In genomic region chr11:64219354-64219684, GRCh38 we compare ENCODE assay signal across 16 cellular contexts. TPM values are rescaled to one million over a fixed set of nuclear protein-coding genes. Genes with fewer than 3 reads are reported as not detected.
A peak's percentile ranks its signal among the peaks of the same experiment; 100 is the strongest.
DNase-seq lines count a peak whose midpoint lies in the region; ATAC-seq, FAIRE-seq and TF ChIP-seq lines count a peak whose summit lies in the region.
"Had no signal": no experiment of that assay in that cellular context is flagged by ENCODE, and none has a peak within 500 bp of the region (broad histone marks: within the 10 kb centered on the region; RNA-seq: fewer than 3 reads in every experiment).

No MANE protein-coding gene starts in this region.

- no peaks in the 10 kb centered on the region for H3K27me3 Mint-ChIP-seq in effector memory CD8-positive, alpha-beta T cell

- H3K4me3 Mint-ChIP-seq in effector memory CD8-positive, alpha-beta T cell, result no peak overlapping the region

- H3K9ac ChIP-seq in GM12878 (ENCODE audit: control insufficient read depth, insufficient read depth, low read length) (no peak overlapping the region), neuronal stem cell (ENCODE audit: low read depth, low read length, poor library complexity) (peak overlapping the region; percentile 9), MM.1S (ENCODE audit: low read length) (no peak overlapping the region)

- H3F3A ChIP-seq in MM.1S (ENCODE audit: insufficient read depth, low read length), result no peaks in the 10 kb centered on the region

- peak overlapping the region; percentile 2 for H3K18ac ChIP-seq in neuronal stem cell (ENCODE audit: low read length)

- no peak overlapping the region for H3K4ac ChIP-seq in neuronal stem cell (ENCODE audit: low read length)

- ATAC-seq in Right ventricle myocardium inferior (peak; percentile 3), GM12878 (no peak)
- ATAC-seq in effector memory CD8-positive, alpha-beta T cell (replicated peaks), result no peak

- no peaks in the 10 kb centered on the region for H3K9me2 ChIP-seq in MM.1S (replicated peaks; ENCODE audit: insufficient read depth, low read length)

- H2BK120ac ChIP-seq in neuronal stem cell (ENCODE audit: low read depth, low read length), result no peak overlapping the region

- TF ChIP-seq POLR2A in GM12878 (IDR thresholded peaks at IDR 0.05; ENCODE audit: low read depth, low read length), result peak; percentile 48; the same call in 1 of the 2 replicates
- no peak for TF ChIP-seq POLR2A in stomach (IDR thresholded peaks at IDR 0.05)

- H3K27ac ChIP-seq in GM12878 (ENCODE audit: control insufficient read depth, insufficient read depth) (no peak overlapping the region), neuronal stem cell (replicated peaks; ENCODE audit: low read length) (no peak overlapping the region), stomach (no peak overlapping the region), MM.1S (ENCODE audit: low read length) (no peak overlapping the region)

- FAIRE-seq in GM12878 (lab: Jason Lieb, UNC), result no peak
- FAIRE-seq: A204.1 had no signal

- H3K14ac ChIP-seq in neuronal stem cell (ENCODE audit: low read length), result no peak overlapping the region

- no peak for TF ChIP-seq RAD21 in GM12878 (IDR thresholded peaks at IDR 0.05; ENCODE audit: insufficient read depth, low read depth, low read length)

- peaks cover 88% of the 10 kb centered on the region for H3K36me3 Mint-ChIP-seq in effector memory CD8-positive, alpha-beta T cell (ENCODE audit: insufficient read depth)

- H3K27me3 ChIP-seq in GM12878 (replicated peaks in 1 of 2; ENCODE audit: control insufficient read depth in 2 of 2, insufficient read depth in 2 of 2, low read length in 1 of 2) (no peaks in the 10 kb centered on the region), neuronal stem cell (ENCODE audit: control insufficient read depth in 3 of 3, insufficient read depth in 3 of 3, low read depth in 1 of 3, low read length in 3 of 3) (no peaks in the 10 kb centered on the region), stomach (no peaks in the 10 kb centered on the region), MM.1S (replicated peaks; ENCODE audit: insufficient read depth, low read length) (no peaks in the 10 kb centered on the region)

- no peak overlapping the region for H3K27ac Mint-ChIP-seq in effector memory CD8-positive, alpha-beta T cell

- H3K23ac ChIP-seq in neuronal stem cell (ENCODE audit: low read depth, low read length, poor library complexity), result peak overlapping the region; percentile 60

- no peak overlapping the region for H2AK5ac ChIP-seq in neuronal stem cell (ENCODE audit: low read depth, low read length)

- in situ Hi-C loops in GM12878 (cut with MboI), result no loop called here

- H3K9me3 ChIP-seq in GM12878 (replicated peaks; ENCODE audit: control insufficient read depth, insufficient read depth, low read length) (no peaks in the 10 kb centered on the region), neuronal stem cell (replicated peaks in 1 of 2; ENCODE audit: control insufficient read depth in 2 of 2, insufficient read depth in 1 of 2, low read depth in 1 of 2, low read length in 2 of 2) (no peaks in the 10 kb centered on the region), stomach (no peaks in the 10 kb centered on the region), MM.1S (replicated peaks; ENCODE audit: insufficient read depth, low read length) (no peaks in the 10 kb centered on the region)

- H3K4me3 ChIP-seq in GM12878 (no peak overlapping the region), neuronal stem cell (ENCODE audit: low read length in 2 of 2) (no peak overlapping the region), stomach (no peak overlapping the region), MM.1S (ENCODE audit: low read length) (no peak overlapping the region)

- RAD21 ChIA-PET in GM12878 (lab: Charles Lee; ENCODE audit: unreplicated experiment), result no interaction called here

- POLR2A ChIA-PET in GM12878 (lab: Charles Lee), result interaction anchor here (1.0 to 2.6 kb wide), 2 partner anchors 9 to 13 kb away, joined by 3 to 11 read pairs; partner anchors contain the start of gene FERMT3

- H3K4me1 ChIP-seq in GM12878 (ENCODE audit: control insufficient read depth, insufficient read depth, low read length), result no peaks in the 10 kb centered on the region; the same call in 1 of the 2 replicates
- no peaks in the 10 kb centered on the region for H3K4me1 ChIP-seq in neuronal stem cell (ENCODE audit: control insufficient read depth in 2 of 2, insufficient read depth in 1 of 2, low read depth in 1 of 2, low read length in 2 of 2)
- H3K4me1 ChIP-seq in stomach, result peaks cover 0 to 11% (median 8%) of the 10 kb centered on the region in 4 donors
- H3K4me1 ChIP-seq in MM.1S (ENCODE audit: low read length), result no peaks in the 10 kb centered on the region

- SMC1A ChIA-PET in GM12878 (lab: Charles Lee; ENCODE audit: uncharacterized antibody, unreplicated experiment), result no interaction called here

- no peak overlapping the region for H2AFZ ChIP-seq in GM12878 (ENCODE audit: control insufficient read depth, low read depth, low read length)
- no peak overlapping the region for H2AFZ ChIP-seq in neuronal stem cell (ENCODE audit: low read length)
- H2AFZ ChIP-seq in MM.1S (ENCODE audit: low read length), result no peak overlapping the region

- no peak overlapping the region for H2BK5ac ChIP-seq in neuronal stem cell (ENCODE audit: low read length)

- peak overlapping the region; percentile 65 for H4K8ac ChIP-seq in neuronal stem cell (ENCODE audit: low read depth, low read length)

- H3K79me2 ChIP-seq in GM12878 (ENCODE audit: control insufficient read depth, insufficient read depth, low read length), result peaks cover 1% of the 10 kb centered on the region; the same call in 1 of the 2 replicates
- no peaks in the 10 kb centered on the region for H3K79me2 ChIP-seq in MM.1S (ENCODE audit: low read length)

- TF ChIP-seq CTCF in GM12878 (IDR thresholded peaks at IDR 0.05 in 2 of 3, conservative IDR thresholded peaks at IDR 0.05 in 1 of 3; ENCODE audit: control insufficient read depth in 2 of 3, extremely low read depth in 1 of 3, insufficient read depth in 1 of 3, low read depth in 3 of 3, low read length in 3 of 3), result no peak
- no peak for TF ChIP-seq CTCF in stomach (IDR thresholded peaks at IDR 0.05)
- no peak for TF ChIP-seq CTCF in MM.1S (IDR thresholded peaks at IDR 0.05; ENCODE audit: low read length)

- H4K20me1 ChIP-seq in GM12878 (ENCODE audit: control insufficient read depth, insufficient read depth) (no peaks in the 10 kb centered on the region), MM.1S (ENCODE audit: insufficient read depth, low read length) (no peaks in the 10 kb centered on the region)

- no peak overlapping the region for H2BK12ac ChIP-seq in neuronal stem cell (ENCODE audit: low read length)

- TF ChIP-seq EP300 in GM12878 (IDR thresholded peaks at IDR 0.05; ENCODE audit: borderline replicate concordance in 1 of 2, control insufficient read depth in 1 of 2, low read depth in 2 of 2, low read length in 2 of 2) (no peak), stomach (IDR thresholded peaks at IDR 0.05) (no peak)

- H3K79me1 ChIP-seq in neuronal stem cell (ENCODE audit: low read depth, low read length), result peaks cover 4% of the 10 kb centered on the region

- peak; percentile 53 for DNase-seq in Right ventricle myocardium inferior (ENCODE audit: missing footprints)
- DNase-seq in cardiac septum (ENCODE audit: low spot score), result no peak
- no peak for DNase-seq in GM12878 (ENCODE audit: low read depth, low spot score)
- no peak for DNase-seq in neuronal stem cell (ENCODE audit: low spot score)
- DNase-seq in NCI-H1694 treated with DMSO at 0.1 percent for 48 hours (lab: John Stamatoyannopoulos, UW), result no peak
- DNase-seq in stomach, result no peak
- no peak for DNase-seq in MM.1S
- no peak for DNase-seq in effector memory CD8-positive, alpha-beta T cell
- DNase-seq: DMS53, H7, IMR-90, Kasumi-1, NCI-H1105, NCI-H187 treated with DMSO at 0.1 percent for 48 hours, NCI-H69 had no signal

- no peak overlapping the region for H2BK15ac ChIP-seq in neuronal stem cell (ENCODE audit: low read length)

- no peaks in the 10 kb centered on the region for H3K9me3 Mint-ChIP-seq in effector memory CD8-positive, alpha-beta T cell

- H3K36me3 ChIP-seq in GM12878 (ENCODE audit: control insufficient read depth in 2 of 2, insufficient read depth in 2 of 2, low read length in 1 of 2) (peaks cover 25 to 30% of the 10 kb centered on the region in 2 experiments), neuronal stem cell (replicated peaks in 1 of 2; ENCODE audit: control insufficient read depth in 2 of 2, insufficient read depth in 2 of 2, low read length in 2 of 2) (peaks cover 10 to 24% of the 10 kb centered on the region in 2 donors), stomach (peaks cover 15 to 73% (median 59%) of the 10 kb centered on the region in 4 donors), MM.1S (replicated peaks; ENCODE audit: insufficient read depth, low read length) (no peaks in the 10 kb centered on the region)

- CTCF ChIA-PET in GM12878 (lab: Yijun Ruan, JAX), result interaction anchor here (4.2 kb wide), 1 partner anchor 14 kb away, joined by 14 read pairs; the partner anchor contains the start of gene FERMT3

- peaks cover 6 to 7% of the 10 kb centered on the region in 2 donors for H3K4me1 Mint-ChIP-seq in effector memory CD8-positive, alpha-beta T cell (ENCODE audit: low read depth in 2 of 2)

- no peak overlapping the region for H4K91ac ChIP-seq in neuronal stem cell (ENCODE audit: low read depth, low read length, poor library complexity)

- H3K4me2 ChIP-seq in GM12878 (ENCODE audit: control insufficient read depth, insufficient read depth), result no peak overlapping the region
- H3K4me2 ChIP-seq in neuronal stem cell (ENCODE audit: insufficient read depth, low read length, poor library complexity, severe bottlenecking), result no peak overlapping the region
- no peak overlapping the region for H3K4me2 ChIP-seq in MM.1S (ENCODE audit: low read depth, low read length)

- intact Hi-C loops in Right ventricle myocardium inferior (cut with DNase I) (no loop called here), cardiac septum (cut with DNase I) (no loop called here), GM12878 (cut with micrococcal nuclease; ENCODE audit: unreplicated experiment) (no loop called here), stomach (cut with DNase I; ENCODE audit: low total_unique reads) (no loop called here)

- no TSS peak for BruUV-seq in GM12878 (replicated peaks; lab: Mats Ljungman, UMichigan)

- WGBS in GM12878 (ENCODE audit: insufficient coverage, insufficient replicate concordance, low lambda C conversion rate, missing lambda C conversion rate), result 84% methylated on average over 7 of the region's 7 CpGs
- WGBS in neuronal stem cell (ENCODE audit: extremely low coverage in 2 of 2, insufficient read length in 2 of 2, insufficient replicate concordance in 1 of 2), 2 donors, result no CpG with 5 or more reads among the region's 7 CpGs
- 79 to 92% (median 83%) methylated on average over 5 to 7 of the region's 7 CpGs for WGBS in stomach, 5 donors

RNA-seq across cellular contexts. Expression of gene TRPT1, which starts 6.7 kb away (rescaled TPM):
- total RNA-seq in Right ventricle myocardium inferior (71.9 TPM), cardiac septum (49.7 TPM), GM12878 (2014; rRNA removed) (39.0 and 43.1 TPM in 2 replicates), GM12878 (2014; rRNA removed; fragmentation: Illumina TruSeq; extraction: Trizol) (17.8 and 19.9 TPM in 2 replicates), GM12878 (2021) (37.7 and 39.2 TPM in 2 replicates), stomach (100 to 1,000 TPM in 2 of 5 donors, 10 to 100 TPM in 3; 15.2 to 425 (median 63.8) TPM)
- total RNA-seq in GM12878 (2013; cell fraction: nucleolus; rRNA removed), result 29.8 and 33.1 TPM in 2 replicates
- polyA plus RNA-seq in GM12878 (2011; ENCODE audit: low read depth), result 51.7 TPM
- polyA plus RNA-seq in GM12878 (2011; rRNA removed) (12.1 and 23.8 TPM in 2 replicates), GM12878 (2014; fragmentation: Illumina TruSeq; extraction: Trizol) (13.0 and 14.3 TPM in 2 replicates), GM12878 (2014; fragmentation: Nextera tagmentation; extraction: Ambion mirVana) (10 to 100 TPM in 1 of 2 experiments, 1 to 10 TPM in 1; 7.1 to 21.3 TPM), GM12878 (2014; rRNA removed) (42.0 and 43.7 TPM in 2 replicates), GM12878 (2016; fragmentation: Nextera tagmentation; extraction: Ambion mirVana) (10 to 100 TPM; 49.9 to 63.0 TPM), stomach (10 to 100 TPM; 75.8 to 83.5 (median 79.7) TPM)
- 46.6 and 51.8 TPM in 2 replicates for polyA plus RNA-seq in GM12878 (2011; cell fraction: cytosol; rRNA removed)
- polyA plus RNA-seq in GM12878 (2011; cell fraction: nucleus; rRNA removed), result 127 and 150 TPM in 2 replicates
- polyA plus RNA-seq in GM12878 (2012), result 58.6 and 62.0 TPM in 2 replicates
- 17.3 and 43.3 TPM in 2 replicates for polyA minus RNA-seq in GM12878 (2011; rRNA and poly(A)+ RNA removed)
- 11.9 and 17.4 TPM in 2 replicates for polyA minus RNA-seq in GM12878 (2011; cell fraction: cytosol; rRNA and poly(A)+ RNA removed)
- 21.6 and 24.4 TPM in 2 replicates for polyA minus RNA-seq in GM12878 (2011; cell fraction: nucleus; rRNA and poly(A)+ RNA removed)
- polyA plus RNA-seq in neuronal stem cell (2013, experiment 1 of 2), result 53.3 TPM
- 53.3 TPM for polyA plus RNA-seq in neuronal stem cell (2013, experiment 2 of 2)

RNA-seq across cellular contexts. Expression of gene NUDT22, which starts 6.8 kb away (rescaled TPM):
- total RNA-seq in Right ventricle myocardium inferior (66.4 TPM), cardiac septum (75.0 TPM), GM12878 (2014; rRNA removed) (102 and 115 TPM in 2 replicates), GM12878 (2014; rRNA removed; fragmentation: Illumina TruSeq; extraction: Trizol) (31.0 and 37.7 TPM in 2 replicates), GM12878 (2021) (87.7 and 91.0 TPM in 2 replicates), stomach (100 to 1,000 TPM in 4 of 5 donors, 10 to 100 TPM in 1; 35.1 to 363 (median 124) TPM)
- total RNA-seq in GM12878 (2013; cell fraction: nucleolus; rRNA removed), result 102 and 104 TPM in 2 replicates
- polyA plus RNA-seq in GM12878 (2011; ENCODE audit: low read depth), result 12.2 TPM
- polyA plus RNA-seq in GM12878 (2011; rRNA removed) (21.2 and 38.5 TPM in 2 replicates), GM12878 (2014; fragmentation: Illumina TruSeq; extraction: Trizol) (6.0 and 17.0 TPM in 2 replicates), GM12878 (2014; fragmentation: Nextera tagmentation; extraction: Ambion mirVana) (10 to 100 TPM in 1 of 2 experiments, 1 to 10 TPM in 1; 6.7 to 20.9 TPM), GM12878 (2014; rRNA removed) (94.4 and 118 TPM in 2 replicates), GM12878 (2016; fragmentation: Nextera tagmentation; extraction: Ambion mirVana) (10 to 100 TPM; 95.8 to 99.2 TPM), stomach (100 to 1,000 TPM in 1 of 3 donors, 10 to 100 TPM in 2; 62.4 to 143 (median 76.2) TPM)
- polyA plus RNA-seq in GM12878 (2011; cell fraction: cytosol; rRNA removed), result 53.8 and 85.1 TPM in 2 replicates
- polyA plus RNA-seq in GM12878 (2011; cell fraction: nucleus; rRNA removed), result 263 and 319 TPM in 2 replicates
- polyA plus RNA-seq in GM12878 (2012), result 55.3 and 55.6 TPM in 2 replicates
- 22.2 and 53.0 TPM in 2 replicates for polyA minus RNA-seq in GM12878 (2011; rRNA and poly(A)+ RNA removed)
- polyA minus RNA-seq in GM12878 (2011; cell fraction: cytosol; rRNA and poly(A)+ RNA removed), result 34.4 and 40.9 TPM in 2 replicates
- 84.9 and 120 TPM in 2 replicates for polyA minus RNA-seq in GM12878 (2011; cell fraction: nucleus; rRNA and poly(A)+ RNA removed)
- polyA plus RNA-seq in neuronal stem cell (2013, experiment 1 of 2), result 30.8 TPM
- 29.4 TPM for polyA plus RNA-seq in neuronal stem cell (2013, experiment 2 of 2)

RNA-seq across cellular contexts. Expression of gene DNAJC4, which starts 11.0 kb away (rescaled TPM):
- total RNA-seq in Right ventricle myocardium inferior, result 53.5 TPM
- total RNA-seq in cardiac septum, result 51.9 TPM
- total RNA-seq in GM12878 (2013; cell fraction: nucleolus; rRNA removed), result 16.4 and 16.5 TPM in 2 replicates
- total RNA-seq in GM12878 (2014; rRNA removed), result 19.8 and 26.1 TPM in 2 replicates
- total RNA-seq in GM12878 (2014; rRNA removed; fragmentation: Illumina TruSeq; extraction: Trizol), result 19.3 and 22.5 TPM in 2 replicates
- total RNA-seq in GM12878 (2021), result 33.7 and 36.4 TPM in 2 replicates
- 16.0 TPM for polyA plus RNA-seq in GM12878 (2011; ENCODE audit: low read depth)
- 22.4 and 33.9 TPM in 2 replicates for polyA plus RNA-seq in GM12878 (2011; rRNA removed)
- 25.4 and 48.0 TPM in 2 replicates for polyA plus RNA-seq in GM12878 (2011; cell fraction: cytosol; rRNA removed)
- 273 and 301 TPM in 2 replicates for polyA plus RNA-seq in GM12878 (2011; cell fraction: nucleus; rRNA removed)
- polyA plus RNA-seq in GM12878 (2012), result 47.6 and 50.2 TPM in 2 replicates
- polyA plus RNA-seq in GM12878 (2014; fragmentation: Illumina TruSeq; extraction: Trizol), result 12.0 and 27.8 TPM in 2 replicates
- 1 to 10 TPM; 3.7 to 9.7 TPM for polyA plus RNA-seq in GM12878 (2014; fragmentation: Nextera tagmentation; extraction: Ambion mirVana)
- polyA plus RNA-seq in GM12878 (2014; rRNA removed), result 64.9 and 70.6 TPM in 2 replicates
- polyA plus RNA-seq in GM12878 (2016; fragmentation: Nextera tagmentation; extraction: Ambion mirVana), result 10 to 100 TPM; 32.4 to 35.0 TPM
- 9.1 and 19.6 TPM in 2 replicates for polyA minus RNA-seq in GM12878 (2011; rRNA and poly(A)+ RNA removed)
- 8.3 and 11.1 TPM in 2 replicates for polyA minus RNA-seq in GM12878 (2011; cell fraction: cytosol; rRNA and poly(A)+ RNA removed)
- 16.4 and 23.9 TPM in 2 replicates for polyA minus RNA-seq in GM12878 (2011; cell fraction: nucleus; rRNA and poly(A)+ RNA removed)
- 29.4 TPM for polyA plus RNA-seq in neuronal stem cell (2013, experiment 1 of 2)
- 29.4 TPM for polyA plus RNA-seq in neuronal stem cell (2013, experiment 2 of 2)
- total RNA-seq in stomach, result 10 to 100 TPM in 4 of 5 donors, 1 to 10 TPM in 1; 8.3 to 61.8 (median 14.9) TPM
- polyA plus RNA-seq in stomach, result 100 to 1,000 TPM in 2 of 3 donors, 10 to 100 TPM in 1; 69.8 to 115 (median 106) TPM

RNA-seq across cellular contexts. Expression of gene FERMT3, which starts 12.8 kb away (rescaled TPM):
- total RNA-seq in Right ventricle myocardium inferior (9.6 TPM), cardiac septum (7.8 TPM), GM12878 (2014; rRNA removed) (122 and 145 TPM in 2 replicates), GM12878 (2014; rRNA removed; fragmentation: Illumina TruSeq; extraction: Trizol) (44.4 and 47.3 TPM in 2 replicates), GM12878 (2021) (192 and 211 TPM in 2 replicates), stomach (10 to 100 TPM; 11.9 to 30.3 (median 17.9) TPM)
- 61.4 and 74.8 TPM in 2 replicates for total RNA-seq in GM12878 (2013; cell fraction: nucleolus; rRNA removed)
- polyA plus RNA-seq in GM12878 (2011; ENCODE audit: low read depth), result 57.0 TPM
- polyA plus RNA-seq in GM12878 (2011; rRNA removed) (24.2 and 86.8 TPM in 2 replicates), GM12878 (2014; fragmentation: Illumina TruSeq; extraction: Trizol) (6.8 and 49.0 TPM in 2 replicates), GM12878 (2014; fragmentation: Nextera tagmentation; extraction: Ambion mirVana) (1 to 10 TPM; 2.0 to 9.2 TPM), GM12878 (2014; rRNA removed) (141 and 191 TPM in 2 replicates), GM12878 (2016; fragmentation: Nextera tagmentation; extraction: Ambion mirVana) (100 to 1,000 TPM; 198 to 207 TPM), stomach (10 to 100 TPM; 12.4 to 31.9 (median 19.5) TPM)
- polyA plus RNA-seq in GM12878 (2011; cell fraction: cytosol; rRNA removed), result 97.0 and 110 TPM in 2 replicates
- 329 and 373 TPM in 2 replicates for polyA plus RNA-seq in GM12878 (2011; cell fraction: nucleus; rRNA removed)
- polyA plus RNA-seq in GM12878 (2012), result 92.1 and 115 TPM in 2 replicates
- polyA minus RNA-seq in GM12878 (2011; rRNA and poly(A)+ RNA removed), result 40.8 and 53.4 TPM in 2 replicates
- 38.1 and 44.0 TPM in 2 replicates for polyA minus RNA-seq in GM12878 (2011; cell fraction: cytosol; rRNA and poly(A)+ RNA removed)
- 37.7 and 55.4 TPM in 2 replicates for polyA minus RNA-seq in GM12878 (2011; cell fraction: nucleus; rRNA and poly(A)+ RNA removed)
- 0.32 TPM for polyA plus RNA-seq in neuronal stem cell (2013, experiment 1 of 2)
- polyA plus RNA-seq in neuronal stem cell (2013, experiment 2 of 2), result 0.44 TPM

RNA-seq across cellular contexts. Expression of gene VEGFB, which starts 15.1 kb away (rescaled TPM):
- total RNA-seq in Right ventricle myocardium inferior, result 272 TPM
- total RNA-seq in cardiac septum, result 261 TPM
- 8.3 and 9.7 TPM in 2 replicates for total RNA-seq in GM12878 (2013; cell fraction: nucleolus; rRNA removed)
- 23.3 and 25.4 TPM in 2 replicates for total RNA-seq in GM12878 (2014; rRNA removed)
- 16.3 and 17.5 TPM in 2 replicates for total RNA-seq in GM12878 (2014; rRNA removed; fragmentation: Illumina TruSeq; extraction: Trizol)
- 75.8 and 81.7 TPM in 2 replicates for total RNA-seq in GM12878 (2021)
- 81.9 TPM for polyA plus RNA-seq in GM12878 (2011; ENCODE audit: low read depth)
- polyA plus RNA-seq in GM12878 (2011; rRNA removed), result 8.4 and 11.1 TPM in 2 replicates
- 15.2 and 15.4 TPM in 2 replicates for polyA plus RNA-seq in GM12878 (2011; cell fraction: cytosol; rRNA removed)
- polyA plus RNA-seq in GM12878 (2011; cell fraction: nucleus; rRNA removed), result 19.2 and 22.3 TPM in 2 replicates
- 116 and 119 TPM in 2 replicates for polyA plus RNA-seq in GM12878 (2012)
- polyA plus RNA-seq in GM12878 (2014; fragmentation: Illumina TruSeq; extraction: Trizol), result 17.0 and 24.2 TPM in 2 replicates
- polyA plus RNA-seq in GM12878 (2014; fragmentation: Nextera tagmentation; extraction: Ambion mirVana), result 10 to 100 TPM in 1 of 2 experiments, 1 to 10 TPM in 1; 7.0 to 28.1 TPM
- 32.8 and 46.0 TPM in 2 replicates for polyA plus RNA-seq in GM12878 (2014; rRNA removed)
- 10 to 100 TPM; 12.4 to 12.7 TPM for polyA plus RNA-seq in GM12878 (2016; fragmentation: Nextera tagmentation; extraction: Ambion mirVana)
- 5.7 and 7.5 TPM in 2 replicates for polyA minus RNA-seq in GM12878 (2011; rRNA and poly(A)+ RNA removed)
- 8.7 and 13.7 TPM in 2 replicates for polyA minus RNA-seq in GM12878 (2011; cell fraction: cytosol; rRNA and poly(A)+ RNA removed)
- polyA minus RNA-seq in GM12878 (2011; cell fraction: nucleus; rRNA and poly(A)+ RNA removed), result 3.7 and 3.8 TPM in 2 replicates
- polyA plus RNA-seq in neuronal stem cell (2013, experiment 1 of 2), result 35.4 TPM
- 32.3 TPM for polyA plus RNA-seq in neuronal stem cell (2013, experiment 2 of 2)
- total RNA-seq in stomach, result 100 to 1,000 TPM in 1 of 5 donors, 10 to 100 TPM in 3, 1 to 10 TPM in 1; 2.9 to 167 (median 17.4) TPM
- 100 to 1,000 TPM in 1 of 3 donors, 10 to 100 TPM in 2; 86.4 to 132 (median 97.7) TPM for polyA plus RNA-seq in stomach
